Comparison of ENCODE assay signal across 8 cellular contexts in the genomic region with DNA sequence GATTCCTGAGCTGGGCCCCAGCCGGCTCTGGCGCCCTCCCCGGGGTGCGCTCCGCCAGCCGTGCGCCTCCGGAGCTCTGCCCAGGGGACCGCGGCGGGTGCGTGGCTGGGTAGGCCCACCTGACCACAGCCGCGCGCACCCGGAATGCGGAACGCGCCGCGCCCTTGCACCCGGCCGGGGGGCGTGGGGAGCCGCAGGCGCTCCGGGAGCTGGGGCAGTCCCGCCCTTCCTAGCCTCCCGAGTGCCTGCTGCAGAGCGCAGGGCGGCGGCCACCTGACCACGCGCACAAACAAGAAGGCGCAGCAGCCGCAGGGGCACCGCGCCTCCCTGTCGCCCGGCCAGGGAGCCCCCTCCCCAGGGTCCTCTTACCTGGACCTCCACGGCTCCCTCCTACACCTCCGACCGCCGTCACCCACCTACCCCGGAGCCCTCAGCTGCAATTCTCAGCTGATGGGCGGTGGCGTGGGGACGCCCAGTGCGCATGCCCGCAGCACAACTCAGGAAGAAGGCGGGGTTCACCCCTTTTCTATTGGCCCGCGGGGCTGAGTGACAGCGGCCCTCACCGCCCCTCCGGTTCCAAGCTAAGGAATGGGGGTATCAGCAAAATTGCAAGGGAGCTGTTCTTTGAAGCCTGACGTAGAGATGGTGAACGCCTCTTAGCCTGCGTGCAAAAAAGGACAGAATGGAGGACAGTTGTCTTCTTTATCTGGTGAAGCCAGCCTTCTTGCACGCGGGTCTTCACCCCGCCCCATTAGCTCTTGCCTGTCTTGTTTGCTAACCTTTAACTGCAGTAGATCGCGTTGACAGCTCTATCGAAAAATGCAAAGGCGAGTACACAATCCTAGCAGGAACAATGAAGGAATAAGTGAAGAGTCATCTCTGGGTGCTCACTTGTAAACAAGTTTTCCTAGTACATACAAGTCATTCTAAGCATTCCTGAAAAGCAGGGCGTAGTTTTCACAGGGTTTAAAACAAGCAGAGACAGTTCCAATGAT. TPM values are rescaled to one million over a fixed set of nuclear protein-coding genes. Genes with fewer than 3 reads are reported as not detected.
A peak's percentile ranks its signal among the peaks of the same experiment; 100 is the strongest.
DNase-seq lines count a peak whose midpoint lies in the region; ATAC-seq and TF ChIP-seq lines count a peak whose summit lies in the region.

A gene with protein sequence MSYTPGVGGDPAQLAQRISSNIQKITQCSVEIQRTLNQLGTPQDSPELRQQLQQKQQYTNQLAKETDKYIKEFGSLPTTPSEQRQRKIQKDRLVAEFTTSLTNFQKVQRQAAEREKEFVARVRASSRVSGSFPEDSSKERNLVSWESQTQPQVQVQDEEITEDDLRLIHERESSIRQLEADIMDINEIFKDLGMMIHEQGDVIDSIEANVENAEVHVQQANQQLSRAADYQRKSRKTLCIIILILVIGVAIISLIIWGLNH (minus strand): TSS at position 479 of the 995 bp plus-strand sequence. CDS start 9,586 bp downstream, outside the sequence.

- H3K4me3 Mint-ChIP-seq in endothelial cell (ENCODE audit: unreplicated experiment) (peak within 1 kb of the TSS; percentile 98), mesothelial cell of epicardium (peak within 1 kb of the TSS; percentile 99)

- H3K4me1 Mint-ChIP-seq in endothelial cell (ENCODE audit: unreplicated experiment) (peaks cover 12% of the 10 kb centered on the region), mesothelial cell of epicardium (peaks cover 30% of the 10 kb centered on the region)

- no TSS peak for BruUV-seq in OCI-LY7 (replicated peaks; lab: Mats Ljungman, UMichigan)

- no peaks in the 10 kb centered on the region for H3K9me3 ChIP-seq in HUES48 (ENCODE audit: control insufficient read depth, insufficient read depth, low read length)
- H3K9me3 ChIP-seq in OCI-LY7 (ENCODE audit: low read length), result no peaks in the 10 kb centered on the region

- peaks cover 24% of the 10 kb centered on the region; the same call in 1 of the 2 replicates for H3K4me1 ChIP-seq in HUES48 (ENCODE audit: control insufficient read depth, insufficient read depth, low read length)
- peaks cover 41% of the 10 kb centered on the region for H3K4me1 ChIP-seq in OCI-LY7 (ENCODE audit: insufficient read depth, low read length, poor library complexity, severe bottlenecking)

- peaks cover 52% of the 10 kb centered on the region for H3K79me2 ChIP-seq in OCI-LY7 (ENCODE audit: insufficient read depth, low read depth, low read length)

- ATAC-seq in GM21423 (IDR thresholded peaks at IDR 0.05; ENCODE audit: unreplicated experiment), result peak; percentile 85

- TF ChIP-seq CTCF in OCI-LY7 (conservative IDR thresholded peaks at IDR 0.05; ENCODE audit: low read length) (no peak), endothelial cell (IDR thresholded peaks at IDR 0.05; ENCODE audit: unreplicated experiment) (no peak), mesothelial cell of epicardium (IDR thresholded peaks at IDR 0.05; ENCODE audit: unreplicated experiment) (no peak)

- H3K27ac ChIP-seq in HUES48 (ENCODE audit: low read depth, low read length) (peak within 1 kb of the TSS; percentile 51), OCI-LY7 (ENCODE audit: low read depth, low read length, poor library complexity, severe bottlenecking) (peak within 1 kb of the TSS; percentile 79)

- H3K4me2 ChIP-seq in OCI-LY7 (ENCODE audit: low read length), result peak within 1 kb of the TSS; percentile 82

- CTCF ChIA-PET in OCI-LY7 (lab: Charles Lee; ENCODE audit: unreplicated experiment), result interaction anchor here (0.6 to 1.3 kb wide), 4 partner anchors 15 to 1840 kb away, joined by 3 to 6 read pairs (median 3); no protein-coding TSS in a partner anchor

- H3K9me3 Mint-ChIP-seq in endothelial cell (ENCODE audit: unreplicated experiment) (no peaks in the 10 kb centered on the region), mesothelial cell of epicardium (no peaks in the 10 kb centered on the region)

- no peaks in the 10 kb centered on the region for H3K27me3 ChIP-seq in HUES48 (ENCODE audit: control insufficient read depth, insufficient read depth, low read length)

- intact Hi-C loops in OCI-LY7 (cut with micrococcal nuclease; ENCODE audit: unreplicated experiment), result loop anchor here (2.0 to 10.0 kb wide), 4 partner anchors 22 to 598 kb away; partner anchors contain the start of gene SLC18B1

- peaks cover 24% of the 10 kb centered on the region; the same call in 1 of the 2 replicates for H4K20me1 ChIP-seq in OCI-LY7 (ENCODE audit: insufficient read depth, low read length)

- peak within 1 kb of the TSS; percentile 61; the same call in 1 of the 2 replicates for H3K9ac ChIP-seq in HUES48 (ENCODE audit: low read depth, low read length)

- H3K36me3 ChIP-seq in HUES48 (ENCODE audit: control insufficient read depth, insufficient read depth, low read length), result no peaks in the 10 kb centered on the region
- peaks cover 38% of the 10 kb centered on the region for H3K36me3 ChIP-seq in OCI-LY7 (ENCODE audit: insufficient read depth, low read length)

- H3K27ac Mint-ChIP-seq in endothelial cell (ENCODE audit: unreplicated experiment) (peak within 1 kb of the TSS; percentile 89), mesothelial cell of epicardium (peak within 1 kb of the TSS; percentile 98)

- H3K36me3 Mint-ChIP-seq in endothelial cell (ENCODE audit: low read depth, unreplicated experiment) (peaks cover 3% of the 10 kb centered on the region), mesothelial cell of epicardium (peaks cover 9% of the 10 kb centered on the region)

- H3K27me3 Mint-ChIP-seq in endothelial cell (ENCODE audit: unreplicated experiment) (no peaks in the 10 kb centered on the region), mesothelial cell of epicardium (ENCODE audit: low read depth) (peaks cover 18% of the 10 kb centered on the region)

- POLR2A ChIA-PET in OCI-LY7 (lab: Charles Lee), result interaction anchor here (0.5 to 2.9 kb wide), 26 partner anchors 9 to 1699 kb away, joined by 3 to 54 read pairs (median 4); partner anchors contain the start of gene SLC18B1

- H3K9me2 ChIP-seq in OCI-LY7 (ENCODE audit: insufficient read depth, low read length), result no peaks in the 10 kb centered on the region

- peak within 1 kb of the TSS; percentile 83 for H2AFZ ChIP-seq in OCI-LY7 (ENCODE audit: low read length)

- peak; percentile 94 for DNase-seq in D341Med (ENCODE audit: low spot score)
- DNase-seq in OCI-LY7 (ENCODE audit: low spot score), result peak; percentile 94
- peak; percentile 80 for DNase-seq in activated T-cell treated with anti-CD3 and anti-CD28 coated beads for 1 hour (ENCODE audit: low read depth)
- DNase-seq in endothelial cell (ENCODE audit: low spot score), result peak; percentile 89
- peak; percentile 82 to 92 for DNase-seq in mesothelial cell of epicardium (ENCODE audit: low spot score in 2 of 2, unreplicated experiment in 2 of 2)
- DNase-seq in stimulated activated CD8-positive, alpha-beta memory T cell treated with anti-CD3 and anti-CD28 coated beads, Interleukin-15, amount 100 ng/mL, for 4 hours (ENCODE audit: low read depth in 2 of 2), result peak; percentile 77 to 78

- H3K4me3 ChIP-seq in HUES48 (ENCODE audit: low read depth, low read length), result peak within 1 kb of the TSS; percentile 86
- H3K4me3 ChIP-seq in OCI-LY7 (ENCODE audit: low read depth, low read length, poor library complexity, severe bottlenecking), result peak within 1 kb of the TSS; percentile 82

RNA-seq across cellular contexts. Expression of the gene that starts here (rescaled TPM):
- 66.5 and 88.8 TPM in 2 replicates for total RNA-seq in OCI-LY7 (2014; rRNA removed; shearing (Covaris generic))
- total RNA-seq in OCI-LY7 (2022) (164 and 178 TPM in 2 replicates), endothelial cell (ENCODE audit: unreplicated experiment) (60.9 TPM), mesothelial cell of epicardium (46.9 to 48.1 TPM (median 47.9 TPM) in 3 replicates)

Comparison
In these comparisons a context has a peak if more than half of its experiments do, and no peak if none do; other contexts are left out.
1. Peak in every context shown above with its lines: DNase-seq, ATAC-seq, H3K4me3 ChIP-seq and H3K27ac ChIP-seq.